9 cellular contexts compared by ENCODE assay signal in genomic region chr1:226403522-226404034, GRCh38. TPM values are rescaled to one million over a fixed set of nuclear protein-coding genes. Genes with fewer than 3 reads are reported as not detected.
DNase-seq lines count a peak whose midpoint lies in the region; ATAC-seq, FAIRE-seq and TF ChIP-seq lines count a peak whose summit lies in the region.
"Had no signal": no experiment of that assay in that cellular context is flagged by ENCODE, and none has a peak within 500 bp of the region (broad histone marks: within the 10 kb centered on the region; RNA-seq: fewer than 3 reads in every experiment).

No MANE protein-coding gene starts in this region.

- H3K36me3 Mint-ChIP-seq in IgD-negative memory B cell = peaks cover 10% of the 10 kb centered on the region
- H3K36me3 Mint-ChIP-seq in naive B cell = peaks cover 22 to 23% of the 10 kb centered on the region in 2 donors

- DNase-seq in DMS 273 (lab: John Stamatoyannopoulos, UW; ENCODE audit: unreplicated experiment) (peak; percentile 71), DMS 273 treated with DMSO at 0.1 percent for 48 hours (lab: John Stamatoyannopoulos, UW) (no peak), T47D (ENCODE audit: low read depth in 1 of 2, low spot score in 1 of 2) (peak; percentile 27 to 37), naive B cell (no peak), GM12892 (ENCODE audit: insufficient read length) (no peak)

- H3K4me3 Mint-ChIP-seq in IgD-negative memory B cell (peak overlapping the region; percentile 65 to 100 (median 96)), naive B cell (peak overlapping the region; percentile 89 to 98 (median 94))

- H3K4me1 Mint-ChIP-seq in IgD-negative memory B cell (peaks cover 41 to 64% (median 57%) of the 10 kb centered on the region in 3 donors), naive B cell (peaks cover 61 to 90% (median 81%) of the 10 kb centered on the region in 3 donors)

- no peak for TF ChIP-seq POLR2A in GM12892 (IDR thresholded peaks at IDR 0.05; ENCODE audit: low read depth, low read length)

- ATAC-seq in naive B cell (ENCODE audit: low read depth in 2 of 2) = no peak
- no peak for ATAC-seq in HG03469 (IDR thresholded peaks at IDR 0.05; ENCODE audit: unreplicated experiment)
- no peak for ATAC-seq in activated CD4-positive, CD25-positive, alpha-beta regulatory T cell treated with anti-CD3 and anti-CD28 coated beads, Interleukin-2, amount 50 U/mL, for 24 hours

- H3K27me3 Mint-ChIP-seq in IgD-negative memory B cell (no peaks in the 10 kb centered on the region), naive B cell (no peaks in the 10 kb centered on the region)

- peak overlapping the region; percentile 75 to 84 (median 84) for H3K27ac Mint-ChIP-seq in IgD-negative memory B cell
- peak overlapping the region in 4 of 6 donors; percentile 87 to 95 (median 90) for H3K27ac Mint-ChIP-seq in naive B cell

- no peak for FAIRE-seq in GM12892 (lab: Jason Lieb, UNC)
- FAIRE-seq: A204.1 had no signal

- H3K9me3 Mint-ChIP-seq in IgD-negative memory B cell (no peaks in the 10 kb centered on the region), naive B cell (no peaks in the 10 kb centered on the region)

- in situ Hi-C loops in T47D (cut with HindIII; ENCODE audit: low pct_unique_long_range_greater_than_20kb, low sequenced_read_pairs) = no loop called here

RNA-seq across cellular contexts. Expression of gene PARP1, which starts 4.3 kb away (rescaled TPM):
- polyA plus RNA-seq in IgD-negative memory B cell (321 TPM), naive B cell (ENCODE audit: low read depth in 6 of 6) (100 to 1,000 TPM; 156 to 250 (median 234) TPM)
- polyA plus RNA-seq in GM12892 (2012; ENCODE audit: missing spikeins) = 146 TPM

Comparison
In these comparisons a context has a peak if more than half of its experiments do, and no peak if none do; other contexts are left out.
1. DNase-seq: peak in DMS 273 (single experiment) and T47D (2 of 2); none in DMS 273 treated with DMSO at 0.1 percent for 48 hours (single experiment), naive B cell (single experiment) and GM12892 (single experiment).